23 cellular contexts compared by ENCODE assay signal in genomic region chr6:116424001-116424400, GRCh38. TPM values are rescaled to one million over a fixed set of nuclear protein-coding genes. Genes with fewer than 3 reads are reported as not detected.
DNase-seq lines count a peak whose midpoint lies in the region; ATAC-seq and TF ChIP-seq lines count a peak whose summit lies in the region.
"Had no signal": no experiment of that assay in that cellular context is flagged by ENCODE, and none has a peak within 500 bp of the region (broad histone marks: within the 10 kb centered on the region; RNA-seq: fewer than 3 reads in every experiment).

No MANE protein-coding gene starts in this region.

- no peak overlapping the region for H3K4me3 ChIP-seq in epithelial cell of esophagus (ENCODE audit: low read length)
- no peak overlapping the region for H3K4me3 ChIP-seq in effector memory CD4-positive, alpha-beta T cell (ENCODE audit: insufficient read depth, low read depth, low read length, poor library complexity, severe bottlenecking)
- H3K4me3 ChIP-seq: left ventricle myocardium inferior had no signal

- H3K27ac ChIP-seq in effector memory CD4-positive, alpha-beta T cell (ENCODE audit: insufficient read depth, low read length, poor library complexity, severe bottlenecking), result no peak overlapping the region
- H3K27ac ChIP-seq: left ventricle myocardium inferior, parathyroid adenoma had no signal

- no peak overlapping the region for H3K27ac Mint-ChIP-seq in activated naive CD4-positive, alpha-beta T cell treated with anti-CD3 and anti-CD28 coated beads, Interleukin-2, amount 50 U/mL, for 72 hours
- H3K27ac Mint-ChIP-seq: activated naive CD8-positive, alpha-beta T cell treated with anti-CD3 and anti-CD28 coated beads, Interleukin-2, amount 10 ng/mL, durations not matched to agents 7 days and 5 days; activated T-cell treated with anti-CD3 and anti-CD28 coated beads, Interleukin-2, amount 50 U/mL, for 24 hours; B cell had no signal

- no peaks in the 10 kb centered on the region for H3K36me3 Mint-ChIP-seq in activated naive CD4-positive, alpha-beta T cell treated with anti-CD3 and anti-CD28 coated beads, Interleukin-2, amount 50 U/mL, for 72 hours
- H3K36me3 Mint-ChIP-seq: activated naive CD8-positive, alpha-beta T cell treated with anti-CD3 and anti-CD28 coated beads, Interleukin-2, amount 10 ng/mL, durations not matched to agents 7 days and 5 days had no signal

- DNase-seq in ELR (ENCODE audit: low read depth) (peak; percentile 85), NCI-H460 (ENCODE audit: extremely low read depth, low read depth) (peak; percentile 6), epithelial cell of esophagus (ENCODE audit: low read depth) (peak; percentile 84), omental fat pad (ENCODE audit: low spot score) (no peak), KG1 (lab: John Stamatoyannopoulos, UW) (no peak)
- no peak for DNase-seq in effector memory CD4-positive, alpha-beta T cell
- DNase-seq in activated naive CD4-positive, alpha-beta T cell treated with anti-CD3 and anti-CD28 coated beads, Interleukin-2, amount 50 U/mL, for 72 hours (ENCODE audit: low spot score in 2 of 2), result no peak
- DNase-seq: activated CD4-positive, alpha-beta T cell treated with anti-CD3 and anti-CD28 coated beads, Interleukin-2, amount 50 U/mL, for 4 hours; activated naive CD8-positive, alpha-beta T cell treated with anti-CD3 and anti-CD28 coated beads, Interleukin-2, amount 10 ng/mL, durations not matched to agents 7 days and 5 days; activated T-cell treated with anti-CD3 and anti-CD28 coated beads, Interleukin-2, amount 50 U/mL, for 24 hours; Caco-2; caudate nucleus; foreskin melanocyte; left ventricle myocardium inferior; NCI-H2171 treated with DMSO at 0.1 percent for 48 hours; NCI-H82; stimulated activated CD4-positive, alpha-beta T cell treated with anti-CD3 and anti-CD28 coated beads, Interleukin-4, amount 100 ng/mL, for 4 hours; stimulated activated CD8-positive, alpha-beta memory T cell treated with anti-CD3 and anti-CD28 coated beads, Interleukin-4, amount 100 ng/mL, for 48 hours; substantia nigra; SW 1271 had no signal

- TF ChIP-seq CTCF in epithelial cell of esophagus (IDR thresholded peaks at IDR 0.05; ENCODE audit: insufficient read depth, low read depth, low read length, missing control alignments) (no peak), omental fat pad (IDR thresholded peaks at IDR 0.05) (no peak)

- no peaks in the 10 kb centered on the region for H3K27me3 ChIP-seq in effector memory CD4-positive, alpha-beta T cell (replicated peaks; ENCODE audit: control insufficient read depth, insufficient read depth, low read length, poor library complexity, severe bottlenecking)

- H3K9me3 Mint-ChIP-seq in activated naive CD4-positive, alpha-beta T cell treated with anti-CD3 and anti-CD28 coated beads, Interleukin-2, amount 50 U/mL, for 72 hours, result no peaks in the 10 kb centered on the region
- H3K9me3 Mint-ChIP-seq: activated naive CD8-positive, alpha-beta T cell treated with anti-CD3 and anti-CD28 coated beads, Interleukin-2, amount 10 ng/mL, durations not matched to agents 7 days and 5 days; activated T-cell treated with anti-CD3 and anti-CD28 coated beads, Interleukin-2, amount 50 U/mL, for 24 hours had no signal

- no peaks in the 10 kb centered on the region for H3K36me3 ChIP-seq in effector memory CD4-positive, alpha-beta T cell (ENCODE audit: control insufficient read depth, insufficient read depth, low read length)

- ATAC-seq in omental fat pad (ENCODE audit: low FRiP score) (peak; percentile 70), HG03045 (IDR thresholded peaks at IDR 0.05; ENCODE audit: unreplicated experiment) (no peak)
- ATAC-seq in activated naive CD4-positive, alpha-beta T cell treated with anti-CD3 and anti-CD28 coated beads, Interleukin-2, amount 50 U/mL, for 72 hours, result no peak

- H3K9me3 ChIP-seq in effector memory CD4-positive, alpha-beta T cell (ENCODE audit: control insufficient read depth, low read length), result no peaks in the 10 kb centered on the region
- H3K9me3 ChIP-seq: Caco-2, left ventricle myocardium inferior had no signal

- H3K4me1 ChIP-seq in effector memory CD4-positive, alpha-beta T cell (ENCODE audit: control insufficient read depth, insufficient read depth, low read length, poor library complexity, severe bottlenecking), result no peaks in the 10 kb centered on the region
- H3K4me1 ChIP-seq: Caco-2, parathyroid adenoma had no signal

RNA-seq across cellular contexts. Expression of gene CALHM6, which starts 37.2 kb away (rescaled TPM):
- 0.45 TPM in 1 of 2 replicates, not detected in the other for total RNA-seq in NCI-H460 (2014; rRNA removed; shearing (Covaris generic))
- 0.31 TPM in 1 of 2 replicates, not detected in the other for polyA plus RNA-seq in NCI-H460 (2014; cell fraction: nucleus; rRNA removed)
- 1 to 10 TPM; 1.6 to 9.5 (median 5.3) TPM for total RNA-seq in omental fat pad
- total RNA-seq in activated naive CD4-positive, alpha-beta T cell treated with anti-CD3 and anti-CD28 coated beads, Interleukin-2, amount 50 U/mL, for 72 hours, result 10 to 100 TPM in 1 of 2 donors, under 1 TPM in 1; 0.71 to 13.9 TPM
- total RNA-seq: Caco-2 had no signal

RNA-seq across cellular contexts. Expression of gene DSE, which starts 53.3 kb away (rescaled TPM):
- 8.2 TPM in 2 replicates for total RNA-seq in NCI-H460 (2014; rRNA removed; shearing (Covaris generic))
- 3.5 and 5.9 TPM in 2 replicates for polyA plus RNA-seq in NCI-H460 (2014; cell fraction: nucleus; rRNA removed)
- total RNA-seq in omental fat pad, result 100 to 1,000 TPM in 2 of 4 donors, 10 to 100 TPM in 2; 80.9 to 145 (median 100) TPM
- total RNA-seq in activated naive CD4-positive, alpha-beta T cell treated with anti-CD3 and anti-CD28 coated beads, Interleukin-2, amount 50 U/mL, for 72 hours, result 1 to 10 TPM; 5.8 to 6.0 TPM

Comparison
In these comparisons a context has a peak if more than half of its experiments do, and no peak if none do; other contexts are left out.
1. DNase-seq: peak in ELR (single experiment), NCI-H460 (single experiment) and epithelial cell of esophagus (single experiment); none in omental fat pad (single experiment), effector memory CD4-positive, alpha-beta T cell (0 of 3), activated naive CD4-positive, alpha-beta T cell treated with anti-CD3 and anti-CD28 coated beads, Interleukin-2, amount 50 U/mL, for 72 hours (0 of 2) and KG1 (single experiment).